Comparison of ENCODE assay signal across 8 cellular contexts in the genomic region with DNA sequence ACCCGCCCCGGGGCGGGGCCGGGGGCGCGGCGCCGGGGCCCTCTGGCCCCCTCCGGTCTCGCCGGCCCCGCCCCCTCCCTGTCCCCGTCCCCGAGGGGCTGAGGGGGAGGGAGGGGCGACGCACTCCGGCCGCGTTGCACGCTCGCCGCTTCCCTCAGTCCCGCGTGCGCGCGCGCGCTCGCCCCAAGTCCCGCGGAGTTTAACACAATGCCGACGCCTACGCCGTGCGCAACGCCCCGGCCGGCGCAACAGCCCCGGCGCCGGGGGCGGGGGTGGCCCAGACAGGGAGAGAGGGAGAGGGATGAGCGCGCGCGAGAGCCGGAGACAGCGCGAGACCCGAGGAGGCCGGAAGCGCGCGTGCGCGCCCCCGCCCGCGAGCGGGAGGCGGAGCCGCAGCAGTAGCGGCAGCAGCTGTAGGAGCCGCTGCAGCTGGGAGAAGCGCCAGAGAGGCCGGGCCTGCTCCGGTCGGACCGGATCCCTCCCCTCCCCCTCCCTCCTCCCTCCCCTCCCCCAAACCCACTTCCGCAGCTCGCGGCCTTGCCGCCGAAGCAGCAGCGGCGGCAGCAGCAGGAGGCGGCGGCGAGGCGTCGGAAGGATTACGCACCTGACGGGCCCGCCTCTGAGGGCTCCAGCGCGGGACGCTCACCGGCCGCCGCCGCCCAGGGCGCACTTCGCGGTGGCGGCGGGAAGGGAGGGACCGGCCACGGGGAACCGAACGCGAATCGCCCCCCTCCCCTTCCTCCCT. TPM values are rescaled to one million over a fixed set of nuclear protein-coding genes. Genes with fewer than 3 reads are reported as not detected.
DNase-seq lines count a peak whose midpoint lies in the region; ATAC-seq and TF ChIP-seq lines count a peak whose summit lies in the region.

No MANE protein-coding gene starts in this region.

- H3K9me2 ChIP-seq in PC-9 (ENCODE audit: insufficient read depth) = no peaks in the 10 kb centered on the region

- H3K4me2 ChIP-seq in PC-9 = peak overlapping the region; percentile 90

- H2AFZ ChIP-seq in PC-9 = no peak overlapping the region

- H3K36me3 ChIP-seq in PC-9 (ENCODE audit: low read depth) = peaks cover 10% of the 10 kb centered on the region
- no peaks in the 10 kb centered on the region for H3K36me3 ChIP-seq in esophagus muscularis mucosa
- H3K36me3 ChIP-seq in muscle layer of duodenum (ENCODE audit: control insufficient read depth in 1 of 2, insufficient read depth in 2 of 2, low read length in 2 of 2) = peaks cover 0 to 7% of the 10 kb centered on the region in 2 donors

- peaks cover 31% of the 10 kb centered on the region for H4K20me1 ChIP-seq in PC-9 (ENCODE audit: insufficient read depth)

- POLR2A ChIA-PET in PC-9 (lab: Charles Lee; ENCODE audit: unreplicated experiment) = interaction anchor here (0.5 to 0.7 kb wide), 4 partner anchors 16 to 1642 kb away, joined by 4 to 10 read pairs (median 6); no protein-coding TSS in a partner anchor

- WGBS in esophagus muscularis mucosa = no CpG with 5 or more reads among the region's 105 CpGs

- peak; percentile 81 for ATAC-seq in GM21723 (IDR thresholded peaks at IDR 0.05; ENCODE audit: unreplicated experiment)

- no peak for TF ChIP-seq CTCF in PC-9 (conservative IDR thresholded peaks at IDR 0.05)
- TF ChIP-seq CTCF in esophagus muscularis mucosa (IDR thresholded peaks at IDR 0.05) = no peak

- DNase-seq in DMS153 treated with DMSO at 0.1 percent for 48 hours (lab: John Stamatoyannopoulos, UW; ENCODE audit: unreplicated experiment) = peak; percentile 95
- DNase-seq in KBM-7 = peak; percentile 99
- DNase-seq in PC-9 = peak; percentile 91 to 96
- DNase-seq in activated T-cell treated with anti-CD3 and anti-CD28 coated beads, Interleukin-2, amount 50 U/mL, for 48 hours = peak; percentile 98 to 99
- peak; percentile 98 for DNase-seq in esophagus muscularis mucosa (ENCODE audit: extremely low spot score)
- peak; percentile 91 for DNase-seq in stimulated activated CD8-positive, alpha-beta memory T cell treated with anti-CD3 and anti-CD28 coated beads, Interleukin-7, amount 100 ng/mL, for 24 hours (ENCODE audit: low read depth)

- peak overlapping the region; percentile 75; the same call in 1 of the 2 replicates for H3K4me3 ChIP-seq in PC-9
- H3K4me3 ChIP-seq in esophagus muscularis mucosa = peak overlapping the region; percentile 76 to 99 (median 94)
- peak overlapping the region in 1 of 2 donors; percentile 91 for H3K4me3 ChIP-seq in muscle layer of duodenum (ENCODE audit: low read depth in 1 of 2, low read length in 2 of 2)

- H3K27ac ChIP-seq in PC-9 = peak overlapping the region; percentile 98
- peak overlapping the region; percentile 99 to 100 (median 100) for H3K27ac ChIP-seq in esophagus muscularis mucosa (replicated peaks in 1 of 4)
- peak overlapping the region; percentile 24 for H3K27ac ChIP-seq in muscle layer of duodenum (ENCODE audit: low read length)

- CTCF ChIA-PET in PC-9 (lab: Charles Lee) = no interaction called here

- H3K4me1 ChIP-seq in PC-9 (replicated peaks; ENCODE audit: insufficient read depth) = peaks cover 49% of the 10 kb centered on the region
- peaks cover 51 to 60% (median 56%) of the 10 kb centered on the region in 4 donors for H3K4me1 ChIP-seq in esophagus muscularis mucosa
- H3K4me1 ChIP-seq in muscle layer of duodenum (ENCODE audit: control insufficient read depth in 1 of 2, insufficient read depth in 2 of 2, low read length in 2 of 2) = peaks cover 9 to 35% of the 10 kb centered on the region in 2 donors

- H3K27me3 ChIP-seq in PC-9 (ENCODE audit: insufficient read depth, low read depth) = no peaks in the 10 kb centered on the region
- peaks cover 0 to 6% (median 0%) of the 10 kb centered on the region in 4 donors for H3K27me3 ChIP-seq in esophagus muscularis mucosa
- no peaks in the 10 kb centered on the region for H3K27me3 ChIP-seq in muscle layer of duodenum (ENCODE audit: low read depth, low read length)

- in situ Hi-C loops in KBM-7 (cut with MboI; ENCODE audit: low pct_unique_long_range_greater_than_20kb, low sequenced_read_pairs) = no loop called here

- peaks cover 49% of the 10 kb centered on the region for H3F3A ChIP-seq in PC-9 (ENCODE audit: insufficient read depth, low read depth)

- intact Hi-C loops in PC-9 (cut with micrococcal nuclease; ENCODE audit: unreplicated experiment) = loop anchor here (1.0 to 2.0 kb wide), 2 partner anchors 16 to 62 kb away; partner anchors contain the start of gene RMND1
- intact Hi-C loops in esophagus muscularis mucosa (cut with DNase I) = no loop called here

- no peak for TF ChIP-seq EP300 in esophagus muscularis mucosa (IDR thresholded peaks at IDR 0.05)

- peaks cover 77% of the 10 kb centered on the region for H3K79me2 ChIP-seq in PC-9 (ENCODE audit: low read depth)

- BruUV-seq in PC-9 (replicated peaks; lab: Mats Ljungman, UMichigan) = no TSS peak

- peak; percentile 51 for TF ChIP-seq POLR2A in esophagus muscularis mucosa (IDR thresholded peaks at IDR 0.05; ENCODE audit: low read depth)

- H3K9me3 ChIP-seq in PC-9 (ENCODE audit: insufficient read depth, low read depth) (no peaks in the 10 kb centered on the region; the same call in 1 of the 2 replicates), esophagus muscularis mucosa (no peaks in the 10 kb centered on the region), muscle layer of duodenum (ENCODE audit: control insufficient read depth in 1 of 2, low read length in 2 of 2) (no peaks in the 10 kb centered on the region)

RNA-seq across cellular contexts. Expression of gene ZBTB2, which starts 0.9 kb away (rescaled TPM):
- 7.3 and 8.9 TPM in 2 replicates for total RNA-seq in PC-9 (2021)
- 10 to 100 TPM in 3 of 4 donors, 1 to 10 TPM in 1; 7.1 to 16.3 (median 11.5) TPM for total RNA-seq in esophagus muscularis mucosa

Comparison
In these comparisons a context has a peak if more than half of its experiments do, and no peak if none do; other contexts are left out.
1. H3K27ac ChIP-seq: peak in every context shown above with its lines; median percentile 100 in esophagus muscularis mucosa; 98 in PC-9; 24 in muscle layer of duodenum.